In the genomic region with DNA sequence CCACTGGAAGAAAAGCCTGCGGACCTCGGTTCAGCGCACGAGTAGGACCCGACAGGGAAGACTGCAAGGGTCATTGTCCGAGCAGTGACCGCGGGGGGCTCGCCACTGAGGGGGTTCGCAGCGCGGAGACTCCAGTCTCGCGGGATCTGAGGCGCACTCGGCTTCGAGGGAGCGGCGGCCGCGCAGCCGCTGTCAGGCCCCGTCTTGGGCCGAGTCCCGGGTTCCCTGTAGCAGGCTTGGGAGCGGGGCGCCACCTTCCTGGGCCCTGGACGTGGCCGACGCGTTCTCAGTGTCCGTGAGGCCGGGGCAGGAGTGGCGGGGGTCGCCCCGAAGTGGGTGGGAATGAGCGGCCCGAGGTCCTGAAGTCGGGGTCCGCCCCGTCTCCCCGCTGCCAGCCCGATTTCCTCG, we compare ENCODE assay signal across 8 cellular contexts. TPM values are rescaled to one million over a fixed set of nuclear protein-coding genes. Genes with fewer than 3 reads are reported as not detected.
DNase-seq lines count a peak whose midpoint lies in the region; ATAC-seq, FAIRE-seq and TF ChIP-seq lines count a peak whose summit lies in the region.

No MANE protein-coding gene starts in this region.

- no peaks in the 10 kb centered on the region for H3K27me3 Mint-ChIP-seq in activated naive CD4-positive, alpha-beta T cell treated with anti-CD3 and anti-CD28 coated beads, Interleukin-2, amount 10 ng/mL, durations not matched to agents 7 days and 5 days

- TF ChIP-seq CTCF in astrocyte of the cerebellum (IDR thresholded peaks at IDR 0.05; ENCODE audit: low read depth, low read length, missing control alignments) (no peak), left lung (IDR thresholded peaks at IDR 0.05) (no peak), tibial artery (IDR thresholded peaks at IDR 0.05) (no peak)

- H3K27ac Mint-ChIP-seq in activated naive CD4-positive, alpha-beta T cell treated with anti-CD3 and anti-CD28 coated beads, Interleukin-2, amount 10 ng/mL, durations not matched to agents 7 days and 5 days = peak overlapping the region; percentile 83

- ATAC-seq in left lung (peak; percentile 0), GM18867 (IDR thresholded peaks at IDR 0.05; ENCODE audit: unreplicated experiment) (no peak)

- peak overlapping the region; percentile 99 for H3K27ac ChIP-seq in left lung
- peak overlapping the region; percentile 91 to 94 for H3K27ac ChIP-seq in tibial artery

- H3K9me3 ChIP-seq in left lung = no peaks in the 10 kb centered on the region
- no peaks in the 10 kb centered on the region for H3K9me3 ChIP-seq in tibial artery

- H3K36me3 Mint-ChIP-seq in activated naive CD4-positive, alpha-beta T cell treated with anti-CD3 and anti-CD28 coated beads, Interleukin-2, amount 10 ng/mL, durations not matched to agents 7 days and 5 days = peaks cover 57% of the 10 kb centered on the region

- DNase-seq in activated naive CD4-positive, alpha-beta T cell treated with anti-CD3 and anti-CD28 coated beads, Interleukin-2, amount 10 ng/mL, durations not matched to agents 7 days and 5 days = no peak
- no peak for DNase-seq in activated naive CD4-positive, alpha-beta T cell treated with Interleukin-2 at 50 U/mL for 16 hours
- no peak for DNase-seq in astrocyte of the cerebellum (ENCODE audit: low read depth)
- no peak for DNase-seq in left lung
- peak in 1 of 2 donors; percentile 81 for DNase-seq in tibial artery
- no peak for DNase-seq in NCI-H345 treated with DMSO at 0.1 percent for 48 hours (lab: John Stamatoyannopoulos, UW; ENCODE audit: unreplicated experiment)
- DNase-seq in GM19239 (ENCODE audit: insufficient read length, low spot score) = no peak

- H3K4me3 ChIP-seq in astrocyte of the cerebellum (ENCODE audit: low read depth, low read length) (peak overlapping the region; percentile 62), left lung (peak overlapping the region; percentile 48 to 70), tibial artery (peak overlapping the region; percentile 62 to 71)

- FAIRE-seq in GM19239 (lab: Jason Lieb, UNC) = no peak

- no peaks in the 10 kb centered on the region for H3K27me3 ChIP-seq in left lung
- H3K27me3 ChIP-seq in tibial artery = no peaks in the 10 kb centered on the region

- H3K4me1 ChIP-seq in left lung = peaks cover 43 to 72% of the 10 kb centered on the region in 2 donors
- H3K4me1 ChIP-seq in tibial artery = peaks cover 13 to 65% (median 60%) of the 10 kb centered on the region in 4 donors

- peaks cover 61% of the 10 kb centered on the region for H3K4me1 Mint-ChIP-seq in activated naive CD4-positive, alpha-beta T cell treated with anti-CD3 and anti-CD28 coated beads, Interleukin-2, amount 10 ng/mL, durations not matched to agents 7 days and 5 days

- in situ Hi-C loops in astrocyte of the cerebellum (cut with HindIII; ENCODE audit: low sequenced_read_pairs) = no loop called here

- H3K36me3 ChIP-seq in left lung = peaks cover 4 to 75% of the 10 kb centered on the region in 2 donors
- H3K36me3 ChIP-seq in tibial artery = peaks cover 46 to 75% (median 54%) of the 10 kb centered on the region in 3 donors

- no peaks in the 10 kb centered on the region for H3K9me3 Mint-ChIP-seq in activated naive CD4-positive, alpha-beta T cell treated with anti-CD3 and anti-CD28 coated beads, Interleukin-2, amount 10 ng/mL, durations not matched to agents 7 days and 5 days

- peak overlapping the region; percentile 57 for H3K4me3 Mint-ChIP-seq in activated naive CD4-positive, alpha-beta T cell treated with anti-CD3 and anti-CD28 coated beads, Interleukin-2, amount 10 ng/mL, durations not matched to agents 7 days and 5 days

- intact Hi-C loops in left lung (cut with DNase I) (no loop called here), tibial artery (cut with DNase I; ENCODE audit: low total_unique reads) (loop anchor here (5.0 kb wide), 1 partner anchor 127 kb away; the partner anchor contains the start of gene GAMT)

- CTCF ChIA-PET in activated naive CD4-positive, alpha-beta T cell treated with anti-CD3 and anti-CD28 coated beads, Interleukin-2, amount 10 ng/mL, durations not matched to agents 7 days and 5 days (lab: Charles Lee) = interaction anchor here (0.9 to 5.3 kb wide), 2 partner anchors 31 to 34 kb away, joined by 3 to 31 read pairs; no protein-coding TSS in a partner anchor

RNA-seq across cellular contexts. Expression of gene FAM174C, which starts 0.5 kb away (rescaled TPM):
- 10 to 100 TPM; 48.0 to 58.7 TPM for total RNA-seq in left lung

RNA-seq across cellular contexts. Expression of gene CIRBP, which starts 5.7 kb away (rescaled TPM):
- 100 to 1,000 TPM; 220 to 235 TPM for total RNA-seq in left lung

RNA-seq across cellular contexts. Expression of gene EFNA2, which starts 10.8 kb away (rescaled TPM):
- under 1 TPM in 1 of 2 donors, not detected in 1; 0.52 TPM for total RNA-seq in left lung

RNA-seq across cellular contexts. Expression of gene MIDN, which starts 26.5 kb away (rescaled TPM):
- total RNA-seq in left lung = 100 to 1,000 TPM in 1 of 2 donors, 10 to 100 TPM in 1; 87.4 to 115 TPM

RNA-seq across cellular contexts. Expression of gene ATP5F1D, which starts 33.3 kb away (rescaled TPM):
- total RNA-seq in left lung = 100 to 1,000 TPM; 139 to 161 TPM
